8 cellular contexts compared by ENCODE assay signal in the genomic region with DNA sequence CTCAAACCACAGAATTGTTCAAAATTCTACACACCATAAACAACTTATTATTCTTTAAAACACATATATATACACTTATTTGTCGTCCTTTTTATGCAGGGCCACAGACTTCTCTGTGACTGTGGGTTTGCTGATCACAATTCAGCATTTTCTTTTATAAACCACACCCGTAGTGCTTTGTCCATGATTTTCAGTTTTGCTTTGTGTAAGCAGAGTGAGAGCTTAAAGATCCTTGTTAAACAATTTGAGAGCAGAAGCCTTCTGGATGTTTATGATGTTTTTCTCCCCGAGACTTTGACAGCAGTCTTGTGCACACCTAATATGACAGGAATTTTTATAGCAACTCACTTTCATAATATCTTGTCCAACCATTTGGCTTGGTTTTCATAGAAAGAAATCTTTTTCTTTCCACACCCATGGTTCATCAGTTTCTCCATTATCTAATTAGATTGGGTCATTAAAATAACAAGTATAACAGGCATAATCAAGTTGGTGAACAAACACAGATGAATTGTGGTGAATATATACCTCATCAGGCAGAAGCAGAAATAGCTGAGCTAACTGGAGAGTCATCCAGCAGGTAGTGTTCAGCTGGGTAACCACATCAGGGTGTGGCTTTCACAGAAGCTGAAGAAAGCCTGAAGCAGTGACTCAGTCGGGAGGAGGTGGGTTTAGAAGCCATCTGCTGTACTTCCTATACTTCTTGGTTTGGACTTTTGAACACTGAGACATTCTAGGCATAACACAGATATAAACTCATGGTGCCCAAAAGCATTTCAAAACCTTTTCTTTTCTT. TPM values are rescaled to one million over a fixed set of nuclear protein-coding genes. Genes with fewer than 3 reads are reported as not detected.
DNase-seq lines count a peak whose midpoint lies in the region; ATAC-seq and TF ChIP-seq lines count a peak whose summit lies in the region.

No MANE protein-coding gene starts in this region.

- H3K27ac Mint-ChIP-seq in Caco-2 (ENCODE audit: unreplicated experiment) = no peak overlapping the region

- no TSS peak for BruUV-seq in Caco-2 (replicated peaks; lab: Mats Ljungman, UMichigan)

- POLR2A ChIA-PET in Caco-2 (lab: Charles Lee) = no interaction called here

- H3K4me1 Mint-ChIP-seq in Caco-2 (ENCODE audit: low read depth, unreplicated experiment) = peaks cover 4% of the 10 kb centered on the region

- peak; percentile 98 for ATAC-seq in left colon
- no peak for ATAC-seq in left ventricle myocardium superior
- no peak for ATAC-seq in HG03095 (IDR thresholded peaks at IDR 0.05; ENCODE audit: unreplicated experiment)
- no peak for ATAC-seq in GM19351 (IDR thresholded peaks at IDR 0.05; ENCODE audit: unreplicated experiment)
- no peak for ATAC-seq in GM19328 (IDR thresholded peaks at IDR 0.05; ENCODE audit: unreplicated experiment)

- H3K9me3 Mint-ChIP-seq in Caco-2 (ENCODE audit: unreplicated experiment) = no peaks in the 10 kb centered on the region

- H3K36me3 ChIP-seq in Caco-2 (ENCODE audit: control insufficient read depth, insufficient read depth, low read length) = no peaks in the 10 kb centered on the region

- H3K4me3 Mint-ChIP-seq in Caco-2 (ENCODE audit: unreplicated experiment) = no peak overlapping the region

- H3K27me3 ChIP-seq in Caco-2 (replicated peaks; ENCODE audit: control insufficient read depth, insufficient read depth, low read length) = no peaks in the 10 kb centered on the region

- CTCF ChIA-PET in Caco-2 (lab: Charles Lee) = no interaction called here

- intact Hi-C loops in Caco-2 (cut with micrococcal nuclease; ENCODE audit: unreplicated experiment) (no loop called here), left colon (cut with DNase I, micrococcal nuclease) (no loop called here), left ventricle myocardium superior (cut with micrococcal nuclease) (no loop called here)

- DNase-seq in Caco-2 = peak; percentile 16 to 39
- DNase-seq in Jurkat, Clone E6-1 (ENCODE audit: low read depth, low spot score) = peak; percentile 67
- DNase-seq in activated T-cell treated with anti-CD3 and anti-CD28 coated beads for 4 hours = peak; percentile 42
- peak; percentile 18 to 49 for DNase-seq in left colon
- DNase-seq in left ventricle myocardium superior = no peak

- H3K27me3 Mint-ChIP-seq in Caco-2 (ENCODE audit: insufficient read depth, unreplicated experiment) = no peaks in the 10 kb centered on the region

- H3K4me1 ChIP-seq in Caco-2 = peaks cover 19% of the 10 kb centered on the region; the same call in 1 of the 2 replicates

- no peak for TF ChIP-seq CTCF in Caco-2 (IDR thresholded peaks at IDR 0.05; ENCODE audit: insufficient read depth in 1 of 2, low read depth in 1 of 2, low read length in 1 of 2, severe bottlenecking in 1 of 2, unreplicated experiment in 1 of 2)

- no peak overlapping the region for H3K4me3 ChIP-seq in Caco-2 (ENCODE audit: low read depth, low read length)
- H3K4me3 ChIP-seq in Jurkat, Clone E6-1 (ENCODE audit: low read length) = no peak overlapping the region

- H3K9me3 ChIP-seq in Caco-2 = no peaks in the 10 kb centered on the region

- peaks cover 6% of the 10 kb centered on the region for H3K36me3 Mint-ChIP-seq in Caco-2 (ENCODE audit: insufficient read depth, unreplicated experiment)

RNA-seq across cellular contexts. Expression of a gene that starts 57.1 kb away (rescaled TPM):
- 51.7 and 58.7 TPM in 2 replicates for total RNA-seq in Caco-2 (2022)
- 5.6 TPM for polyA plus RNA-seq in Jurkat, Clone E6-1 (2012; ENCODE audit: insufficient read depth, insufficient read length)
- 10 to 100 TPM; 29.1 to 30.2 TPM for total RNA-seq in left colon
- 159 TPM for total RNA-seq in left ventricle myocardium superior
